In the genomic region with DNA sequence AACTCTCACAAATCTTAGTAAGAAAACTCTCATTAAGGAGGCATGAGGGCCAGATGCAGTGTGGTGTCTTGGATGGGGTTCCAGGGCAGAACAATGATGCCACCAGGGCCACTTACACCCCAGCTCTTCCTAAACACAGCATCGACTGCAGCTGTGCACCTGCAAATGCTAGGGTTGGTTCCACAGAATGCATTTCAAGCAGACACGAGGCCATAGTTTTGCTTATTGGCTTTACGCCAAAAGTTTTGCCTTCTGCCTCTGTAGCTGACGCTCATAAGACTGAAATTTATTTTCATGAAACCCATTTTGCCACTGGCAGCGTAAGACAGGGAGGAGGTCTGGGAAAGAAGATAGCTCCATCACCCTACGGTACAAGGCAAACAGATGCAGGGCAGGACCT, we compare ENCODE assay signal across 19 cellular contexts.
DNase-seq lines count a peak whose midpoint lies in the region.
"Had no signal": no experiment of that assay in that cellular context is flagged by ENCODE, and none has a peak within 500 bp of the region (broad histone marks: within the 10 kb centered on the region; RNA-seq: fewer than 3 reads in every experiment).

No MANE protein-coding gene starts in this region.

- DNase-seq in DMS79 treated with DMSO at 0.1 percent for 48 hours (lab: John Stamatoyannopoulos, UW) = peak; percentile 35
- DNase-seq in DMS79 (lab: John Stamatoyannopoulos, UW) = no peak
- peak; percentile 10 for DNase-seq in NCI-H748 (lab: John Stamatoyannopoulos, UW; ENCODE audit: unreplicated experiment)
- DNase-seq in NCI-H748 treated with DMSO at 0.1 percent for 48 hours (lab: John Stamatoyannopoulos, UW) = no peak
- DNase-seq in NCI-H345 (lab: John Stamatoyannopoulos, UW) = peak; percentile 36
- no peak for DNase-seq in NK-92 treated with Interleukin-12 subunit alpha and Interleukin-12 subunit beta, amount 100 ng/mL, for 24 hours (lab: John Stamatoyannopoulos, UW)
- DNase-seq in HPDE6-E6E7 (ENCODE audit: extremely low spot score) = no peak
- DNase-seq in glomerular visceral epithelial cell (ENCODE audit: extremely low spot score) = no peak
- DNase-seq: 8988T, ACHN, IMR-90, NCI-H1092, NCI-H2029, NCI-H524, NCI-H82, OCI-M1, Peyer's patch, SIG-M5, T-helper 9 cell had no signal

Comparison
In these comparisons a context has a peak if more than half of its experiments do, and no peak if none do; other contexts are left out.
1. DNase-seq: peak in DMS79 treated with DMSO at 0.1 percent for 48 hours (single experiment), NCI-H748 (single experiment) and NCI-H345 (single experiment); none in DMS79 (single experiment), NCI-H748 treated with DMSO at 0.1 percent for 48 hours (single experiment), NK-92 treated with Interleukin-12 subunit alpha and Interleukin-12 subunit beta, amount 100 ng/mL, for 24 hours (single experiment), HPDE6-E6E7 (single experiment) and glomerular visceral epithelial cell (single experiment).